ENCODE assay signal across 24 cellular contexts in genomic region chr2:42863751-42864150, GRCh38.
"Had no signal": no experiment of that assay in that cellular context is flagged by ENCODE, and none has a peak within 500 bp of the region (broad histone marks: within the 10 kb centered on the region; RNA-seq: fewer than 3 reads in every experiment).

No MANE protein-coding gene starts in this region.

- H3K27me3 ChIP-seq: brain microvascular endothelial cell had no signal

- ATAC-seq: activated CD4-positive, CD25-positive, alpha-beta regulatory T cell treated with anti-CD3 and anti-CD28 coated beads, Interleukin-2, amount 50 U/mL, for 24 hours; activated CD8-positive, alpha-beta memory T cell treated with anti-CD3 and anti-CD28 coated beads, Interleukin-2, amount 10 ng/mL, durations not matched to agents 7 days and 5 days; activated CD8-positive, alpha-beta T cell treated with anti-CD3 and anti-CD28 coated beads, Interleukin-2, amount 10 ng/mL, durations not matched to agents 7 days and 5 days; T-helper 17 cell had no signal

- H3K27ac ChIP-seq: brain microvascular endothelial cell, epithelial cell of prostate, WERI-Rb-1 had no signal

- DNase-seq: activated B cell treated with CpG ODN at 0.5 μM for 24 hours; activated CD4-positive, alpha-beta memory T cell treated with anti-CD3 and anti-CD28 coated beads for 36 hours; activated CD4-positive, alpha-beta T cell treated with anti-CD3 and anti-CD28 coated beads for 48 hours; activated CD8-positive, alpha-beta memory T cell treated with anti-CD3 and anti-CD28 coated beads, Interleukin-2, amount 10 ng/mL, durations not matched to agents 7 days and 5 days; activated CD8-positive, alpha-beta memory T cell treated with anti-CD3 and anti-CD28 coated beads, Interleukin-2, amount 50 U/mL, for 4 hours; activated CD8-positive, alpha-beta T cell treated with anti-CD3 and anti-CD28 coated beads, Interleukin-2, amount 10 ng/mL, durations not matched to agents 7 days and 5 days; activated gamma-delta T cell treated with Interleukin-2 at 50 U/mL for 16 hours; activated naive CD4-positive, alpha-beta T cell treated with anti-CD3 and anti-CD28 coated beads, Interleukin-2, amount 50 U/mL, for 16 hours; activated naive CD4-positive, alpha-beta T cell treated with Interleukin-2 at 50 U/mL for 16 hours; activated T-cell treated with anti-CD3 and anti-CD28 coated beads, Interleukin-2, amount 50 U/mL, for 1 hour; activated T-cell treated with anti-CD3 and anti-CD28 coated beads, Interleukin-2, amount 50 U/mL, for 48 hours; amniotic stem cell; anterior cingulate cortex; brain microvascular endothelial cell; caudate nucleus; cortex of kidney; effector CD8-positive, alpha-beta T cell; foreskin fibroblast; T-helper 1 cell; T-helper 17 cell; T1000; WERI-Rb-1 had no signal

- H3K36me3 ChIP-seq: brain microvascular endothelial cell, WERI-Rb-1 had no signal
